ENCODE assay signal across 1 cellular context in genomic region chr1:32014199-32014936, GRCh38.
A peak's percentile ranks its signal among the peaks of the same experiment; 100 is the strongest.
TF ChIP-seq lines count a peak whose summit lies in the region.

No MANE protein-coding gene starts in this region.

TF ChIP-seq in K562, 482 proteins besides CTCF, POLR2A, EP300 and RAD21 (continued from another document):
- TF ChIP-seq CBFA2T2 (conservative IDR thresholded peaks at IDR 0.05) (no peak), MYNN (IDR thresholded peaks at IDR 0.05) (no peak), MYNN (CRISPR knock-in tag; IDR thresholded peaks at IDR 0.05) (no peak), SMAD3 (CRISPR knock-in tag; conservative IDR thresholded peaks at IDR 0.05) (0 out of 2 replicates have a peak, but pooled peaks have one; percentile 14), CHCHD3 (CRISPR knock-in tag; IDR thresholded peaks at IDR 0.05) (no peak), POU5F1 (IDR thresholded peaks at IDR 0.05; ENCODE audit: borderline replicate concordance, low read depth, low read length, partially characterized antibody) (no peak), ZNF232 (CRISPR knock-in tag; IDR thresholded peaks at IDR 0.05) (0 out of 2 replicates have a peak, but pooled peaks have one; percentile 42), JUN (IDR thresholded peaks at IDR 0.05; ENCODE audit: borderline replicate concordance, low read depth, low read length) (no peak), JUN (CRISPR knock-in tag; IDR thresholded peaks at IDR 0.05; ENCODE audit: borderline replicate concordance) (no peak), ZNF583 (CRISPR knock-in tag; IDR thresholded peaks at IDR 0.05) (no peak), SRSF3 (IDR thresholded peaks at IDR 0.05; ENCODE audit: insufficient read depth, low read length) (no peak), NRF1 (conservative IDR thresholded peaks at IDR 0.05 in 1 of 2, IDR thresholded peaks at IDR 0.05 in 1 of 2) (peak; percentile 61 to 69), ID3 (CRISPR knock-in tag; IDR thresholded peaks at IDR 0.05) (no peak), ID3 (tag; IDR thresholded peaks at IDR 0.05) (no peak), ATF7 (IDR thresholded peaks at IDR 0.05) (no peak)
